In genomic region chr22:41752011-41752975, GRCh38 we compare ENCODE assay signal across 25 cellular contexts. TPM values are rescaled to one million over a fixed set of nuclear protein-coding genes. Genes with fewer than 3 reads are reported as not detected.
A peak's percentile ranks its signal among the peaks of the same experiment; 100 is the strongest.
DNase-seq lines count a peak whose midpoint lies in the region; ATAC-seq and TF ChIP-seq lines count a peak whose summit lies in the region.
"Had no signal": no experiment of that assay in that cellular context is flagged by ENCODE, and none has a peak within 500 bp of the region (broad histone marks: within the 10 kb centered on the region; RNA-seq: fewer than 3 reads in every experiment).

No MANE protein-coding gene starts in this region.

- intact Hi-C loops in activated T-helper 2 cell treated with anti-CD3 and anti-CD28 coated beads, Interferon-gamma antibody, Interleukin-2, Interleukin-4, amounts not matched to agents 10 μg/mL and 5 μg/mL and 100 μg/mL, durations not matched to agents 14 hours and 24 hours and 36 hours (cut with micrococcal nuclease) = no loop called here
- intact Hi-C loops in ovary (cut with DNase I) = no loop called here

- no peaks in the 10 kb centered on the region for H3K9me3 Mint-ChIP-seq in activated T-helper 2 cell treated with anti-CD3 and anti-CD28 coated beads, Interferon-gamma antibody, Interleukin-2, Interleukin-4, amounts not matched to agents 10 μg/mL and 5 μg/mL and 100 μg/mL, durations not matched to agents 14 hours and 24 hours and 36 hours
- H3K9me3 Mint-ChIP-seq: activated naive CD4-positive, alpha-beta T cell treated with anti-CD3 and anti-CD28 coated beads, Interleukin-2, amount 50 U/mL, for 72 hours; neural crest cell had no signal

- no peak for TF ChIP-seq EP300 in ovary (IDR thresholded peaks at IDR 0.05)

- H3K27me3 Mint-ChIP-seq in activated T-helper 2 cell treated with anti-CD3 and anti-CD28 coated beads, Interferon-gamma antibody, Interleukin-2, Interleukin-4, amounts not matched to agents 10 μg/mL and 5 μg/mL and 100 μg/mL, durations not matched to agents 14 hours and 24 hours and 36 hours (ENCODE audit: low read depth) = peaks cover 17% of the 10 kb centered on the region
- H3K27me3 Mint-ChIP-seq: memory B cell had no signal

- DNase-seq in GM12864 (ENCODE audit: low read depth) (peak; percentile 68), hypothalamus (lab: John Stamatoyannopoulos, UW) (no peak), ecto neural progenitor cell (ENCODE audit: low spot score) (no peak), NCI-H69 (lab: John Stamatoyannopoulos, UW) (no peak), ovary (no peak)
- no peak for DNase-seq in activated T-helper 2 cell treated with anti-CD3 and anti-CD28 coated beads, Interferon-gamma antibody, Interleukin-2, Interleukin-4, amounts not matched to agents 10 μg/mL and 5 μg/mL and 100 μg/mL, durations not matched to agents 14 hours and 24 hours and 36 hours (ENCODE audit: low spot score)
- DNase-seq: AML-193; brain microvascular endothelial cell; DMS 273 treated with DMSO at 0.1 percent for 48 hours; heart left ventricle; islet precursor cell; NCI-H1436; OCI-M1; sigmoid colon; SK-N-SH; stimulated activated CD4-positive, alpha-beta T cell treated with anti-CD3 and anti-CD28 coated beads, Interleukin-2, amount 100 ng/mL, for 48 hours; stimulated activated CD8-positive, alpha-beta memory T cell treated with anti-CD3 and anti-CD28 coated beads, Interleukin-4, amount 100 ng/mL, for 48 hours; testis had no signal

- TF ChIP-seq POLR2A in ovary (IDR thresholded peaks at IDR 0.05) = no peak

- H3K27ac ChIP-seq in ovary = no peak overlapping the region
- H3K27ac ChIP-seq: brain microvascular endothelial cell, esophagus muscularis mucosa, heart left ventricle, sigmoid colon, testis had no signal

- ATAC-seq in GM18867 (IDR thresholded peaks at IDR 0.05; ENCODE audit: unreplicated experiment) (peak; percentile 67), HG03439 (IDR thresholded peaks at IDR 0.05; ENCODE audit: unreplicated experiment) (peak; percentile 51)
- ATAC-seq: heart left ventricle had no signal

- peak overlapping the region; percentile 73 for H3K27ac Mint-ChIP-seq in activated T-helper 2 cell treated with anti-CD3 and anti-CD28 coated beads, Interferon-gamma antibody, Interleukin-2, Interleukin-4, amounts not matched to agents 10 μg/mL and 5 μg/mL and 100 μg/mL, durations not matched to agents 14 hours and 24 hours and 36 hours
- H3K27ac Mint-ChIP-seq: activated naive CD4-positive, alpha-beta T cell treated with anti-CD3 and anti-CD28 coated beads, Interleukin-2, amount 50 U/mL, for 72 hours; memory B cell had no signal

- no peaks in the 10 kb centered on the region for H3K36me3 Mint-ChIP-seq in activated T-helper 2 cell treated with anti-CD3 and anti-CD28 coated beads, Interferon-gamma antibody, Interleukin-2, Interleukin-4, amounts not matched to agents 10 μg/mL and 5 μg/mL and 100 μg/mL, durations not matched to agents 14 hours and 24 hours and 36 hours (ENCODE audit: low read depth)
- H3K36me3 Mint-ChIP-seq: activated naive CD4-positive, alpha-beta T cell treated with anti-CD3 and anti-CD28 coated beads, Interleukin-2, amount 50 U/mL, for 72 hours; memory B cell had no signal

- no peak overlapping the region for H3K4me3 Mint-ChIP-seq in activated T-helper 2 cell treated with anti-CD3 and anti-CD28 coated beads, Interferon-gamma antibody, Interleukin-2, Interleukin-4, amounts not matched to agents 10 μg/mL and 5 μg/mL and 100 μg/mL, durations not matched to agents 14 hours and 24 hours and 36 hours (ENCODE audit: low read depth)
- H3K4me3 Mint-ChIP-seq: memory B cell, neural crest cell had no signal

- TF ChIP-seq CTCF in GM12864 (IDR thresholded peaks at IDR 0.05; ENCODE audit: low read depth, low read length, missing control alignments) = no peak
- TF ChIP-seq CTCF in ovary (IDR thresholded peaks at IDR 0.05) = no peak

- no peaks in the 10 kb centered on the region for H3K9me3 ChIP-seq in ovary
- H3K9me3 ChIP-seq: esophagus muscularis mucosa, heart left ventricle, sigmoid colon, SK-N-SH, testis had no signal

- WGBS in ovary, 3 donors = 74 to 77% (median 76%) methylated on average over 5 of the region's 5 CpGs

- no peaks in the 10 kb centered on the region for H3K36me3 ChIP-seq in ovary
- H3K36me3 ChIP-seq: brain microvascular endothelial cell, esophagus muscularis mucosa, heart left ventricle, sigmoid colon had no signal

- H3K4me1 Mint-ChIP-seq in activated T-helper 2 cell treated with anti-CD3 and anti-CD28 coated beads, Interferon-gamma antibody, Interleukin-2, Interleukin-4, amounts not matched to agents 10 μg/mL and 5 μg/mL and 100 μg/mL, durations not matched to agents 14 hours and 24 hours and 36 hours (ENCODE audit: low read depth) = no peaks in the 10 kb centered on the region

- no peaks in the 10 kb centered on the region for H3K4me1 ChIP-seq in ovary (ENCODE audit: insufficient read depth)
- H3K4me1 ChIP-seq: esophagus muscularis mucosa, heart left ventricle, sigmoid colon, testis had no signal

- H3K27me3 ChIP-seq in ovary = no peaks in the 10 kb centered on the region
- H3K27me3 ChIP-seq: brain microvascular endothelial cell, sigmoid colon, testis had no signal

- H3K4me3 ChIP-seq in GM12864 (ENCODE audit: low read depth, low read length) = peak overlapping the region; percentile 47
- no peak overlapping the region for H3K4me3 ChIP-seq in ovary
- H3K4me3 ChIP-seq: esophagus muscularis mucosa, heart left ventricle, sigmoid colon, testis had no signal

RNA-seq across cellular contexts. Expression of gene CCDC134, which starts 48.2 kb away (rescaled TPM):
- total RNA-seq in activated T-helper 2 cell treated with anti-CD3 and anti-CD28 coated beads, Interferon-gamma antibody, Interleukin-2, Interleukin-4, amounts not matched to agents 10 μg/mL and 5 μg/mL and 100 μg/mL, durations not matched to agents 14 hours and 24 hours and 36 hours = 17.4 and 19.6 TPM in 2 replicates
- 10 to 100 TPM in 1 of 7 donors, 1 to 10 TPM in 6; 7.9 to 13.3 (median 8.8) TPM for total RNA-seq in ovary
- polyA plus RNA-seq in ovary = 1 to 10 TPM; 1.3 to 4.9 TPM

RNA-seq across cellular contexts. Expression of gene MEI1, which starts 53.0 kb away (rescaled TPM):
- total RNA-seq in activated T-helper 2 cell treated with anti-CD3 and anti-CD28 coated beads, Interferon-gamma antibody, Interleukin-2, Interleukin-4, amounts not matched to agents 10 μg/mL and 5 μg/mL and 100 μg/mL, durations not matched to agents 14 hours and 24 hours and 36 hours = 24.6 and 26.1 TPM in 2 replicates
- 1 to 10 TPM in 4 of 7 donors, under 1 TPM in 3; 0.25 to 2.1 (median 1.0) TPM for total RNA-seq in ovary
- 1 to 10 TPM; 1.1 to 2.6 TPM for polyA plus RNA-seq in ovary
- total RNA-seq: LHCN-M2 had no signal
- polyA plus RNA-seq: SK-N-SH had no signal
